In genomic region chr5:179680014-179680779, GRCh38 we compare ENCODE assay signal across 1 cellular context.
TF ChIP-seq lines count a peak whose summit lies in the region.

No MANE protein-coding gene starts in this region.

TF ChIP-seq in A549, 52 proteins besides CTCF, POLR2A, EP300 and RAD21 (continued from another document):
- TF ChIP-seq RNF2 (IDR thresholded peaks at IDR 0.05; ENCODE audit: borderline replicate concordance, low read depth) = no peak
- no peak for TF ChIP-seq CHD2 (IDR thresholded peaks at IDR 0.05; ENCODE audit: low read length, partially characterized antibody)
- TF ChIP-seq KDM5A (IDR thresholded peaks at IDR 0.05) = no peak
- TF ChIP-seq ELK1 (IDR thresholded peaks at IDR 0.05; ENCODE audit: low read depth, low read length) = no peak
- no peak for TF ChIP-seq PBX3 (IDR thresholded peaks at IDR 0.05)
- no peak for TF ChIP-seq NR3C1 (IDR thresholded peaks at IDR 0.05)
- no peak for TF ChIP-seq FOSB (CRISPR knock-in tag; IDR thresholded peaks at IDR 0.05)
- TF ChIP-seq MAFK (IDR thresholded peaks at IDR 0.05; ENCODE audit: partially characterized antibody) = no peak
